Comparison of ENCODE assay signal across 8 cellular contexts in the genomic region with DNA sequence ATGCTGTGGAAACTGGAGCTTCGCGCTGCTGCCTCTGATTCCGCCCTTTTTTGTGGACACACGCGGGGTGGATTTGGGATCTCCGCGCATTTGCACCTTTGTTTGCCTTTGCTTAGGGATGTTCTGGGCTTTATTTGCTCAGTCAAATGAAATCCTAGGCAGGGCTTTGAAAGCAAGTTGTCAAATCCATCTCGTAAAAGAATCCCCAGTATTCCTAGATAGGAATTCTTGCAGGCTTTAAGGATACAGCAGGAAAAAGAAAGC. TPM values are rescaled to one million over a fixed set of nuclear protein-coding genes. Genes with fewer than 3 reads are reported as not detected.
A peak's percentile ranks its signal among the peaks of the same experiment; 100 is the strongest.
DNase-seq lines count a peak whose midpoint lies in the region; ATAC-seq and TF ChIP-seq lines count a peak whose summit lies in the region.

No MANE protein-coding gene starts in this region.

- peak overlapping the region; percentile 85 to 98 (median 92) for H3K9ac ChIP-seq in BLaER1 treated with 17β-estradiol and CSF1 and Interleukin-3, amounts not matched to agents 10 nM and 100 nM
- peak overlapping the region; percentile 83 for H3K9ac ChIP-seq in neural cell (ENCODE audit: low read length)

- peak overlapping the region; percentile 90 for H2AFZ ChIP-seq in neural cell (ENCODE audit: low read depth, low read length)

- H3K27ac ChIP-seq in BLaER1 treated with 17β-estradiol and CSF1 and Interleukin-3, amounts not matched to agents 10 nM and 100 nM: peak overlapping the region; percentile 90 to 98 (median 94)
- H3K27ac ChIP-seq in ectodermal cell (ENCODE audit: insufficient read depth, low read depth, low read length, poor library complexity, severe bottlenecking) (peak overlapping the region; percentile 98), neural cell (ENCODE audit: low read length) (peak overlapping the region; percentile 88)

- no peaks in the 10 kb centered on the region for H3K9me2 ChIP-seq in neural cell (ENCODE audit: insufficient read depth, low read length)

- POLR2A ChIA-PET in GM10248 (lab: Yijun Ruan, JAX): interaction anchor here (1.3 kb wide), 1 partner anchor 21 kb away, joined by 4 read pairs; no protein-coding TSS in a partner anchor

- peaks cover 0 to 23% (median 9%) of the 10 kb centered on the region in 11 experiments; a peak in 9 of 22 replicates for H4K20me1 ChIP-seq in BLaER1 treated with 17β-estradiol and CSF1 and Interleukin-3, amounts not matched to agents 10 nM and 100 nM
- H4K20me1 ChIP-seq in neural cell (ENCODE audit: insufficient read depth): no peaks in the 10 kb centered on the region

- CTCF ChIA-PET in GM10248 (lab: Yijun Ruan, JAX): interaction anchor here (4.8 kb wide), 1 partner anchor 288 kb away, joined by 20 read pairs; no protein-coding TSS in a partner anchor

- no peak for TF ChIP-seq EP300 in neural cell (conservative IDR thresholded peaks at IDR 0.05; ENCODE audit: poor library complexity, severe bottlenecking)

- no peak for TF ChIP-seq RAD21 in neural cell (conservative IDR thresholded peaks at IDR 0.05)

- H3K9me3 ChIP-seq in BLaER1 treated with 17β-estradiol and CSF1 and Interleukin-3, amounts not matched to agents 10 nM and 100 nM (replicated peaks in 1 of 11): no peaks in the 10 kb centered on the region
- no peaks in the 10 kb centered on the region for H3K9me3 ChIP-seq in ectodermal cell (ENCODE audit: control insufficient read depth, low read length)
- H3K9me3 ChIP-seq in neural cell (ENCODE audit: low read length): no peaks in the 10 kb centered on the region

- 6% methylated on average over 8 of the region's 8 CpGs for WGBS in ectodermal cell, 2 experiments

- H3K4me2 ChIP-seq in BLaER1 treated with 17β-estradiol and CSF1 and Interleukin-3, amounts not matched to agents 10 nM and 100 nM: peak overlapping the region; percentile 73 to 94 (median 87)
- peak overlapping the region; percentile 86 for H3K4me2 ChIP-seq in neural cell (ENCODE audit: low read length)

- peaks cover 0 to 15% (median 5%) of the 10 kb centered on the region in 11 experiments; a peak in 13 of 22 replicates for H3K36me3 ChIP-seq in BLaER1 treated with 17β-estradiol and CSF1 and Interleukin-3, amounts not matched to agents 10 nM and 100 nM
- no peaks in the 10 kb centered on the region for H3K36me3 ChIP-seq in ectodermal cell (ENCODE audit: control insufficient read depth, insufficient read depth, low read length)
- H3K36me3 ChIP-seq in neural cell (ENCODE audit: insufficient read depth, low read length): no peaks in the 10 kb centered on the region

- peaks cover 6% of the 10 kb centered on the region for H3F3A ChIP-seq in neural cell (ENCODE audit: insufficient read depth, low read length, poor library complexity, severe bottlenecking)

- in situ Hi-C loops in KBM-7 (cut with MboI; ENCODE audit: low pct_unique_long_range_greater_than_20kb, low sequenced_read_pairs): loop anchor here (25.0 kb wide), 1 partner anchor 1133 kb away; a partner anchor contains a TSS

- peak overlapping the region; percentile 63 to 87 (median 77) for H3K4me3 ChIP-seq in BLaER1 treated with 17β-estradiol and CSF1 and Interleukin-3, amounts not matched to agents 10 nM and 100 nM
- H3K4me3 ChIP-seq in ectodermal cell (ENCODE audit: insufficient read depth, low read depth, low read length): peak overlapping the region; percentile 66
- H3K4me3 ChIP-seq in neural cell (ENCODE audit: low read length): peak overlapping the region; percentile 86

- peak; percentile 74 for DNase-seq in NCI-H146 (lab: John Stamatoyannopoulos, UW)
- no peak for DNase-seq in GM10248 (ENCODE audit: extremely low spot score)
- DNase-seq in KBM-7: no peak
- no peak for DNase-seq in NCI-H524 (lab: John Stamatoyannopoulos, UW)

- H3K4me1 ChIP-seq in BLaER1 treated with 17β-estradiol and CSF1 and Interleukin-3, amounts not matched to agents 10 nM and 100 nM: peaks cover 16 to 40% (median 32%) of the 10 kb centered on the region in 10 experiments
- peaks cover 9% of the 10 kb centered on the region for H3K4me1 ChIP-seq in ectodermal cell (ENCODE audit: control insufficient read depth, insufficient read depth, low read length)

- H3K27me3 ChIP-seq in BLaER1 treated with 17β-estradiol and CSF1 and Interleukin-3, amounts not matched to agents 10 nM and 100 nM: no peaks in the 10 kb centered on the region
- no peaks in the 10 kb centered on the region for H3K27me3 ChIP-seq in ectodermal cell (ENCODE audit: control insufficient read depth, insufficient read depth, low read length, poor library complexity, severe bottlenecking)
- no peaks in the 10 kb centered on the region for H3K27me3 ChIP-seq in neural cell (ENCODE audit: insufficient read depth, low read depth, low read length)

- TF ChIP-seq CTCF in neural cell (IDR thresholded peaks at IDR 0.05; ENCODE audit: poor library complexity, severe bottlenecking) (no peak), GM10248 (IDR thresholded peaks at IDR 0.05; ENCODE audit: control extremely low read depth, extremely low read depth, low read depth, missing control alignments) (no peak)

- peaks cover 43% of the 10 kb centered on the region for H3K79me2 ChIP-seq in neural cell (replicated peaks; ENCODE audit: insufficient read depth, low read length)

- ATAC-seq in HG03571 (IDR thresholded peaks at IDR 0.05; ENCODE audit: unreplicated experiment): no peak

TF ChIP-seq in neural cell, 6 proteins besides CTCF, POLR2A, EP300 and RAD21:
- TF ChIP-seq POLR2AphosphoS5 (IDR thresholded peaks at IDR 0.05) (no peak), MXI1 (conservative IDR thresholded peaks at IDR 0.05; ENCODE audit: poor library complexity, severe bottlenecking) (no peak)
- TF ChIP-seq, protein P1, sequence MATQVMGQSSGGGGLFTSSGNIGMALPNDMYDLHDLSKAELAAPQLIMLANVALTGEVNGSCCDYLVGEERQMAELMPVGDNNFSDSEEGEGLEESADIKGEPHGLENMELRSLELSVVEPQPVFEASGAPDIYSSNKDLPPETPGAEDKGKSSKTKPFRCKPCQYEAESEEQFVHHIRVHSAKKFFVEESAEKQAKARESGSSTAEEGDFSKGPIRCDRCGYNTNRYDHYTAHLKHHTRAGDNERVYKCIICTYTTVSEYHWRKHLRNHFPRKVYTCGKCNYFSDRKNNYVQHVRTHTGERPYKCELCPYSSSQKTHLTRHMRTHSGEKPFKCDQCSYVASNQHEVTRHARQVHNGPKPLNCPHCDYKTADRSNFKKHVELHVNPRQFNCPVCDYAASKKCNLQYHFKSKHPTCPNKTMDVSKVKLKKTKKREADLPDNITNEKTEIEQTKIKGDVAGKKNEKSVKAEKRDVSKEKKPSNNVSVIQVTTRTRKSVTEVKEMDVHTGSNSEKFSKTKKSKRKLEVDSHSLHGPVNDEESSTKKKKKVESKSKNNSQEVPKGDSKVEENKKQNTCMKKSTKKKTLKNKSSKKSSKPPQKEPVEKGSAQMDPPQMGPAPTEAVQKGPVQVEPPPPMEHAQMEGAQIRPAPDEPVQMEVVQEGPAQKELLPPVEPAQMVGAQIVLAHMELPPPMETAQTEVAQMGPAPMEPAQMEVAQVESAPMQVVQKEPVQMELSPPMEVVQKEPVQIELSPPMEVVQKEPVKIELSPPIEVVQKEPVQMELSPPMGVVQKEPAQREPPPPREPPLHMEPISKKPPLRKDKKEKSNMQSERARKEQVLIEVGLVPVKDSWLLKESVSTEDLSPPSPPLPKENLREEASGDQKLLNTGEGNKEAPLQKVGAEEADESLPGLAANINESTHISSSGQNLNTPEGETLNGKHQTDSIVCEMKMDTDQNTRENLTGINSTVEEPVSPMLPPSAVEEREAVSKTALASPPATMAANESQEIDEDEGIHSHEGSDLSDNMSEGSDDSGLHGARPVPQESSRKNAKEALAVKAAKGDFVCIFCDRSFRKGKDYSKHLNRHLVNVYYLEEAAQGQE (IDR thresholded peaks at IDR 0.05; ENCODE audit: borderline replicate concordance): no peak

RNA-seq across cellular contexts. Expression of a gene that starts 0.4 kb away (rescaled TPM):
- 25.4 TPM for polyA plus RNA-seq in ectodermal cell (2013, experiment 1 of 4)
- 20.5 TPM for polyA plus RNA-seq in ectodermal cell (2013, experiment 2 of 4)
- polyA plus RNA-seq in ectodermal cell (2013, experiment 3 of 4): 28.6 TPM
- 36.4 TPM for polyA plus RNA-seq in ectodermal cell (2013, experiment 4 of 4)
- polyA plus RNA-seq in neural cell: 19.7 and 25.4 TPM in 2 replicates
- polyA minus RNA-seq in neural cell: 57.5 and 66.0 TPM in 2 replicates

RNA-seq across cellular contexts. Expression of a gene that starts 1.1 kb away (rescaled TPM):
- polyA plus RNA-seq in ectodermal cell (2013, experiment 1 of 4): 24.9 TPM
- polyA plus RNA-seq in ectodermal cell (2013, experiment 2 of 4): 23.0 TPM
- polyA plus RNA-seq in ectodermal cell (2013, experiment 3 of 4): 19.0 TPM
- polyA plus RNA-seq in ectodermal cell (2013, experiment 4 of 4): 19.3 TPM
- 46.4 and 49.4 TPM in 2 replicates for polyA plus RNA-seq in neural cell
- polyA minus RNA-seq in neural cell: 46.0 and 49.3 TPM in 2 replicates
